30 cellular contexts compared by ENCODE assay signal in genomic region chr19:17761148-17761547, GRCh38. TPM values are rescaled to one million over a fixed set of nuclear protein-coding genes. Genes with fewer than 3 reads are reported as not detected.
"Had no signal": no experiment of that assay in that cellular context is flagged by ENCODE, and none has a peak within 500 bp of the region (broad histone marks: within the 10 kb centered on the region; RNA-seq: fewer than 3 reads in every experiment).

No MANE protein-coding gene starts in this region.

- H3K4me1 ChIP-seq: uterus had no signal

- ATAC-seq: activated CD8-positive, alpha-beta T cell treated with anti-CD3 and anti-CD28 coated beads for 36 hours; activated naive CD4-positive, alpha-beta T cell treated with anti-CD3 and anti-CD28 coated beads, Interleukin-2, amount 50 U/mL, for 72 hours; body of pancreas; effector memory CD8-positive, alpha-beta T cell; gastroesophageal sphincter; left colon; T-helper 17 cell had no signal

- H3K27ac Mint-ChIP-seq: activated CD8-positive, alpha-beta T cell treated with anti-CD3 and anti-CD28 coated beads for 36 hours; effector memory CD8-positive, alpha-beta T cell; nephron; progenitor cell of endocrine pancreas; T-helper 17 cell; type B pancreatic cell had no signal

- H3K36me3 ChIP-seq: gastroesophageal sphincter, ovary, sigmoid colon, uterus had no signal

- H3K27me3 ChIP-seq: body of pancreas, ovary, sigmoid colon, uterus had no signal

- H3K9me3 ChIP-seq: body of pancreas, gastroesophageal sphincter, ovary, sigmoid colon, uterus had no signal

- H3K9me3 Mint-ChIP-seq: activated CD8-positive, alpha-beta T cell treated with anti-CD3 and anti-CD28 coated beads for 36 hours; activated naive CD4-positive, alpha-beta T cell treated with anti-CD3 and anti-CD28 coated beads, Interleukin-2, amount 50 U/mL, for 72 hours; effector memory CD8-positive, alpha-beta T cell; nephron; stimulated activated naive B cell treated with anti-CD40 and anti-IgM and Interleukin-4, amounts not matched to agents 10 μg/mL and 1 μg/mL and 100 μg/mL, for 72 hours; type B pancreatic cell had no signal

- H3K27ac ChIP-seq: body of pancreas, coronary artery, gastroesophageal sphincter, ovary, sigmoid colon, uterus had no signal

- H3K27me3 Mint-ChIP-seq: activated CD8-positive, alpha-beta T cell treated with anti-CD3 and anti-CD28 coated beads for 36 hours; effector memory CD8-positive, alpha-beta T cell; progenitor cell of endocrine pancreas; stimulated activated naive B cell treated with anti-CD40 and anti-IgM and Interleukin-4, amounts not matched to agents 10 μg/mL and 1 μg/mL and 100 μg/mL, for 72 hours; T-helper 17 cell; type B pancreatic cell had no signal

- H3K4me3 ChIP-seq: body of pancreas, coronary artery, gastroesophageal sphincter, ovary, sigmoid colon, uterus had no signal

- H3K4me1 Mint-ChIP-seq: nephron had no signal

- DNase-seq: activated CD4-positive, alpha-beta T cell treated with anti-CD3 and anti-CD28 coated beads for 1 hour; activated CD4-positive, alpha-beta T cell treated with anti-CD3 and anti-CD28 coated beads, Interleukin-2, amount 50 U/mL, for 1 hour; activated CD8-positive, alpha-beta T cell treated with anti-CD3 and anti-CD28 coated beads for 36 hours; activated naive CD4-positive, alpha-beta T cell; activated T-cell treated with anti-CD3 and anti-CD28 coated beads, Interleukin-2, amount 50 U/mL, for 48 hours; aorta; body of pancreas; cerebellar nuclear complex; effector memory CD8-positive, alpha-beta T cell; head of caudate nucleus; hippocampal formation; left colon; mammary epithelial cell; ovary; retina; sigmoid colon; small intestine; stimulated activated CD4-positive, alpha-beta T cell treated with anti-CD3 and anti-CD28 coated beads, Interleukin-1b, Interleukin-23, amount 100 ng/mL, for 48 hours; stimulated activated CD4-positive, alpha-beta T cell treated with anti-CD3 and anti-CD28 coated beads, Interleukin-4, amount 100 ng/mL, for 4 hours; stimulated activated CD8-positive, alpha-beta memory T cell treated with anti-CD3 and anti-CD28 coated beads, Interleukin-4, amount 100 ng/mL, for 48 hours; stimulated activated naive B cell treated with anti-CD40 and anti-IgM and Interleukin-4, amounts not matched to agents 10 μg/mL and 1 μg/mL and 100 μg/mL, for 72 hours; T-helper 17 cell; uterus had no signal

- H3K4me3 Mint-ChIP-seq: activated CD8-positive, alpha-beta T cell treated with anti-CD3 and anti-CD28 coated beads for 36 hours; effector memory CD8-positive, alpha-beta T cell; nephron; T-helper 17 cell; type B pancreatic cell had no signal

- H3K36me3 Mint-ChIP-seq: type B pancreatic cell had no signal

RNA-seq across cellular contexts. Expression of gene B3GNT3, which starts 33.8 kb away (rescaled TPM):
- polyA plus RNA-seq: fibroblast of lung had no signal
